21 cellular contexts compared by ENCODE assay signal in genomic region chr7:150856303-150857275, GRCh38. TPM values are rescaled to one million over a fixed set of nuclear protein-coding genes. Genes with fewer than 3 reads are reported as not detected.
DNase-seq lines count a peak whose midpoint lies in the region; ATAC-seq and TF ChIP-seq lines count a peak whose summit lies in the region.
"Had no signal": no experiment of that assay in that cellular context is flagged by ENCODE, and none has a peak within 500 bp of the region (broad histone marks: within the 10 kb centered on the region; RNA-seq: fewer than 3 reads in every experiment).

No MANE protein-coding gene starts in this region.

- H3K27ac ChIP-seq in aorta (ENCODE audit: low read depth in 1 of 2, low read length in 2 of 2), result no peak overlapping the region
- H3K27ac ChIP-seq: A549, Peyer's patch, SJCRH30 had no signal

- H3K27me3 ChIP-seq in aorta (ENCODE audit: control insufficient read depth in 1 of 2, insufficient read depth in 2 of 2, low read length in 1 of 2), result no peaks in the 10 kb centered on the region
- H3K27me3 ChIP-seq: Peyer's patch had no signal

- H3K4me1 Mint-ChIP-seq in natural killer cell treated with Interleukin-12 subunit alpha and Interleukin-12 subunit beta and Interleukin-15 and Interleukin-18, amount 100 ng/mL, for 72 hours (ENCODE audit: low read depth in 2 of 2), result peaks cover 0 to 5% of the 10 kb centered on the region in 2 donors
- H3K4me1 Mint-ChIP-seq in natural killer cell (peaks cover 0 to 10% of the 10 kb centered on the region in 2 donors), osteocyte (ENCODE audit: unreplicated experiment) (no peaks in the 10 kb centered on the region), endothelial cell (ENCODE audit: unreplicated experiment) (peaks cover 19% of the 10 kb centered on the region)
- H3K4me1 Mint-ChIP-seq: B cell had no signal

- DNase-seq in natural killer cell treated with Interleukin-12 subunit alpha and Interleukin-12 subunit beta and Interleukin-15 and Interleukin-18, amount 100 ng/mL, for 72 hours (ENCODE audit: low spot score), result peak; percentile 57
- DNase-seq in natural killer cell, result no peak
- DNase-seq in islet precursor cell, result peak; percentile 47
- DNase-seq in osteocyte (ENCODE audit: extremely low spot score, unreplicated experiment), result peak; percentile 80
- DNase-seq in aorta, result peak in 1 of 2 donors; percentile 60
- DNase-seq in endothelial cell (ENCODE audit: low spot score), result no peak
- no peak for DNase-seq in HPDE6-E6E7 (ENCODE audit: extremely low spot score)
- DNase-seq: IMR-90, NCI-H1105 treated with DMSO at 0.1 percent for 48 hours, NCI-H2029 treated with DMSO at 0.1 percent for 48 hours, NCI-H226, NCI-H510A treated with DMSO at 0.1 percent for 48 hours, NCI-H82, Peyer's patch, SJCRH30 had no signal

- intact Hi-C loops in natural killer cell (cut with micrococcal nuclease) (no loop called here), aorta (cut with DNase I) (no loop called here)

- no peak overlapping the region for H3K4me3 Mint-ChIP-seq in natural killer cell treated with Interleukin-12 subunit alpha and Interleukin-12 subunit beta and Interleukin-15 and Interleukin-18, amount 100 ng/mL, for 72 hours
- H3K4me3 Mint-ChIP-seq in natural killer cell (no peak overlapping the region), osteocyte (ENCODE audit: unreplicated experiment) (no peak overlapping the region), endothelial cell (ENCODE audit: unreplicated experiment) (no peak overlapping the region)
- H3K4me3 Mint-ChIP-seq: B cell, CD14-positive monocyte had no signal

- no peak for ATAC-seq in natural killer cell treated with Interleukin-12 subunit alpha and Interleukin-12 subunit beta and Interleukin-15 and Interleukin-18, amount 100 ng/mL, for 72 hours
- no peak for ATAC-seq in natural killer cell
- peak; percentile 12 for ATAC-seq in aorta (ENCODE audit: low FRiP score)
- no peak for ATAC-seq in GM21825 (IDR thresholded peaks at IDR 0.05; ENCODE audit: unreplicated experiment)
- ATAC-seq: A549 had no signal

- no peak overlapping the region for H3K4me3 ChIP-seq in aorta (ENCODE audit: low read length in 2 of 2)
- H3K4me3 ChIP-seq: A549, HAP-1, Peyer's patch, SJCRH30 had no signal

- 86 to 89% methylated on average over 26 of the region's 26 CpGs for WGBS in aorta, 2 donors

- no peak for TF ChIP-seq CTCF in natural killer cell (IDR thresholded peaks at IDR 0.05)
- TF ChIP-seq CTCF in osteocyte (IDR thresholded peaks at IDR 0.05), result no peak
- TF ChIP-seq CTCF in endothelial cell (IDR thresholded peaks at IDR 0.05; ENCODE audit: unreplicated experiment), result no peak

- H3K9me3 ChIP-seq in aorta (ENCODE audit: control insufficient read depth, low read length), result no peaks in the 10 kb centered on the region
- H3K9me3 ChIP-seq: A549, HAP-1, Peyer's patch, SJCRH30 had no signal

- peaks cover 8 to 16% of the 10 kb centered on the region in 2 donors for H3K27me3 Mint-ChIP-seq in natural killer cell treated with Interleukin-12 subunit alpha and Interleukin-12 subunit beta and Interleukin-15 and Interleukin-18, amount 100 ng/mL, for 72 hours
- H3K27me3 Mint-ChIP-seq in natural killer cell (ENCODE audit: low read depth in 2 of 2) (peaks cover 12 to 16% of the 10 kb centered on the region in 2 donors), osteocyte (ENCODE audit: unreplicated experiment) (peaks cover 3% of the 10 kb centered on the region), endothelial cell (ENCODE audit: unreplicated experiment) (peaks cover 7% of the 10 kb centered on the region)

- H3K27ac Mint-ChIP-seq in natural killer cell treated with Interleukin-12 subunit alpha and Interleukin-12 subunit beta and Interleukin-15 and Interleukin-18, amount 100 ng/mL, for 72 hours, result no peak overlapping the region
- H3K27ac Mint-ChIP-seq in natural killer cell (no peak overlapping the region), osteocyte (ENCODE audit: unreplicated experiment) (no peak overlapping the region), endothelial cell (ENCODE audit: unreplicated experiment) (no peak overlapping the region)
- H3K27ac Mint-ChIP-seq: B cell had no signal

- H3K4me1 ChIP-seq in aorta (ENCODE audit: control insufficient read depth in 1 of 2, insufficient read depth in 2 of 2, low read length in 2 of 2), result no peaks in the 10 kb centered on the region
- H3K4me1 ChIP-seq: A549, HAP-1, SJCRH30 had no signal

- H3K9me3 Mint-ChIP-seq in natural killer cell treated with Interleukin-12 subunit alpha and Interleukin-12 subunit beta and Interleukin-15 and Interleukin-18, amount 100 ng/mL, for 72 hours, result no peaks in the 10 kb centered on the region
- no peaks in the 10 kb centered on the region for H3K9me3 Mint-ChIP-seq in natural killer cell
- H3K9me3 Mint-ChIP-seq in osteocyte (ENCODE audit: unreplicated experiment), result no peaks in the 10 kb centered on the region
- H3K9me3 Mint-ChIP-seq in endothelial cell (ENCODE audit: unreplicated experiment), result no peaks in the 10 kb centered on the region

- no peaks in the 10 kb centered on the region for H3K36me3 Mint-ChIP-seq in natural killer cell treated with Interleukin-12 subunit alpha and Interleukin-12 subunit beta and Interleukin-15 and Interleukin-18, amount 100 ng/mL, for 72 hours
- no peaks in the 10 kb centered on the region for H3K36me3 Mint-ChIP-seq in natural killer cell
- H3K36me3 Mint-ChIP-seq in osteocyte (ENCODE audit: unreplicated experiment), result no peaks in the 10 kb centered on the region
- no peaks in the 10 kb centered on the region for H3K36me3 Mint-ChIP-seq in endothelial cell (ENCODE audit: low read depth, unreplicated experiment)
- H3K36me3 Mint-ChIP-seq: CD14-positive monocyte had no signal

- H3K36me3 ChIP-seq in aorta (ENCODE audit: control insufficient read depth in 1 of 2, insufficient read depth in 2 of 2, low read length in 1 of 2), result no peaks in the 10 kb centered on the region
- H3K36me3 ChIP-seq: HAP-1, SJCRH30 had no signal

RNA-seq across cellular contexts. Expression of gene AOC1, which starts 4.3 kb away (rescaled TPM):
- not detected for total RNA-seq in natural killer cell treated with Interleukin-12 subunit alpha and Interleukin-12 subunit beta and Interleukin-15 and Interleukin-18, amount 100 ng/mL, for 72 hours
- not detected for total RNA-seq in natural killer cell
- not detected in 2 replicates for total RNA-seq in osteocyte
- under 1 TPM in 1 of 2 donors, not detected in 1; 0.72 TPM for total RNA-seq in aorta
- polyA plus RNA-seq in aorta, result 10 to 100 TPM in 1 of 2 donors, under 1 TPM in 1; 0.23 to 17.9 TPM
- 0.41 TPM for total RNA-seq in endothelial cell (ENCODE audit: unreplicated experiment)
- total RNA-seq: B cell, IMR-90, OCI-LY7, SJCRH30 had no signal
- polyA plus RNA-seq: A549, IMR-90 had no signal

RNA-seq across cellular contexts. Expression of gene TMEM176A, which starts 56.0 kb away (rescaled TPM):
- total RNA-seq in natural killer cell treated with Interleukin-12 subunit alpha and Interleukin-12 subunit beta and Interleukin-15 and Interleukin-18, amount 100 ng/mL, for 72 hours, result under 1 TPM in 1 of 2 donors, not detected in 1; 0.64 TPM
- total RNA-seq in natural killer cell (1 to 10 TPM in 1 of 3 donors, not detected in 2; 2.0 TPM), osteocyte (not detected in 2 replicates), aorta (10 to 100 TPM; 30.7 to 77.7 TPM), endothelial cell (ENCODE audit: unreplicated experiment) (1.3 TPM)
- polyA plus RNA-seq in aorta, result 10 to 100 TPM in 1 of 2 donors, 1 to 10 TPM in 1; 3.7 to 43.3 TPM
- total RNA-seq: B cell, IMR-90, OCI-LY7, SJCRH30 had no signal
- polyA plus RNA-seq: IMR-90 had no signal

RNA-seq across cellular contexts. Expression of gene TMEM176B, which starts 56.4 kb away (rescaled TPM):
- total RNA-seq in natural killer cell treated with Interleukin-12 subunit alpha and Interleukin-12 subunit beta and Interleukin-15 and Interleukin-18, amount 100 ng/mL, for 72 hours, result 1 to 10 TPM in 1 of 2 donors, not detected in 1; 1.2 TPM
- total RNA-seq in natural killer cell (1 to 10 TPM in 1 of 3 donors, not detected in 2; 4.0 TPM), osteocyte (not detected in 2 replicates), aorta (10 to 100 TPM; 34.3 to 85.5 TPM), endothelial cell (ENCODE audit: unreplicated experiment) (1.4 TPM)
- 10 to 100 TPM in 1 of 2 donors, 1 to 10 TPM in 1; 6.5 to 26.8 TPM for polyA plus RNA-seq in aorta
- total RNA-seq: IMR-90, SJCRH30 had no signal
- polyA plus RNA-seq: IMR-90 had no signal

Comparison
In these comparisons a context has a peak if more than half of its experiments do, and no peak if none do; other contexts are left out.
1. DNase-seq: peak in natural killer cell treated with Interleukin-12 subunit alpha and Interleukin-12 subunit beta and Interleukin-15 and Interleukin-18, amount 100 ng/mL, for 72 hours (single experiment), islet precursor cell (single experiment) and osteocyte (single experiment); none in natural killer cell (single experiment), endothelial cell (single experiment) and HPDE6-E6E7 (single experiment).
2. RNA of gene TMEM176A, which starts 56.0 kb away (total RNA-seq): 30.7 to 77.7 TPM in aorta; 1.3 TPM in endothelial cell (single experiment), 0.64 TPM in natural killer cell treated with Interleukin-12 subunit alpha and Interleukin-12 subunit beta and Interleukin-15 and Interleukin-18, amount 100 ng/mL, for 72 hours, 2.0 TPM in natural killer cell and not detected in osteocyte; every median in the first group is over 10 times any median in the second.
3. RNA of gene TMEM176B, which starts 56.4 kb away (total RNA-seq): 34.3 to 85.5 TPM in aorta; 1.4 TPM in endothelial cell (single experiment), 1.2 TPM in natural killer cell treated with Interleukin-12 subunit alpha and Interleukin-12 subunit beta and Interleukin-15 and Interleukin-18, amount 100 ng/mL, for 72 hours, 4.0 TPM in natural killer cell and not detected in osteocyte; every median in the first group is over 4 times any median in the second.